In genomic region chr3:49428697-49429100, GRCh38 we compare ENCODE assay signal across 8 cellular contexts. TPM values are rescaled to one million over a fixed set of nuclear protein-coding genes. Genes with fewer than 3 reads are reported as not detected.
A peak's percentile ranks its signal among the peaks of the same experiment; 100 is the strongest.
DNase-seq lines count a peak whose midpoint lies in the region; ATAC-seq and TF ChIP-seq lines count a peak whose summit lies in the region.

No MANE protein-coding gene starts in this region.

- peaks cover 37% of the 10 kb centered on the region for H3K4me1 Mint-ChIP-seq in activated CD8-positive, alpha-beta T cell treated with anti-CD3 and anti-CD28 coated beads, Interleukin-2, amount 10 ng/mL, durations not matched to agents 7 days and 5 days (ENCODE audit: low read depth)
- H3K4me1 Mint-ChIP-seq in stimulated activated memory B cell treated with anti-CD40 and anti-IgM and Interleukin-4, amounts not matched to agents 10 μg/mL and 1 μg/mL and 100 μg/mL, for 72 hours: peaks cover 16% of the 10 kb centered on the region

- no peak for TF ChIP-seq CTCF in 22Rv1 (IDR thresholded peaks at IDR 0.05)

- peak overlapping the region; percentile 90 for H3K4me3 Mint-ChIP-seq in activated CD8-positive, alpha-beta T cell treated with anti-CD3 and anti-CD28 coated beads, Interleukin-2, amount 10 ng/mL, durations not matched to agents 7 days and 5 days
- H3K4me3 Mint-ChIP-seq in stimulated activated memory B cell treated with anti-CD40 and anti-IgM and Interleukin-4, amounts not matched to agents 10 μg/mL and 1 μg/mL and 100 μg/mL, for 72 hours: peak overlapping the region; percentile 99

- peaks cover 13% of the 10 kb centered on the region for H3K36me3 Mint-ChIP-seq in activated CD8-positive, alpha-beta T cell treated with anti-CD3 and anti-CD28 coated beads, Interleukin-2, amount 10 ng/mL, durations not matched to agents 7 days and 5 days (ENCODE audit: low read depth)
- peaks cover 7% of the 10 kb centered on the region for H3K36me3 Mint-ChIP-seq in stimulated activated memory B cell treated with anti-CD40 and anti-IgM and Interleukin-4, amounts not matched to agents 10 μg/mL and 1 μg/mL and 100 μg/mL, for 72 hours

- peak overlapping the region; percentile 91 for H3K27ac ChIP-seq in 22Rv1

- no peaks in the 10 kb centered on the region for H3K27me3 Mint-ChIP-seq in activated CD8-positive, alpha-beta T cell treated with anti-CD3 and anti-CD28 coated beads, Interleukin-2, amount 10 ng/mL, durations not matched to agents 7 days and 5 days (ENCODE audit: low read depth)
- no peaks in the 10 kb centered on the region for H3K27me3 Mint-ChIP-seq in stimulated activated memory B cell treated with anti-CD40 and anti-IgM and Interleukin-4, amounts not matched to agents 10 μg/mL and 1 μg/mL and 100 μg/mL, for 72 hours

- H3K9me3 Mint-ChIP-seq in activated CD8-positive, alpha-beta T cell treated with anti-CD3 and anti-CD28 coated beads, Interleukin-2, amount 10 ng/mL, durations not matched to agents 7 days and 5 days (ENCODE audit: insufficient read depth): no peaks in the 10 kb centered on the region
- no peaks in the 10 kb centered on the region for H3K9me3 Mint-ChIP-seq in stimulated activated memory B cell treated with anti-CD40 and anti-IgM and Interleukin-4, amounts not matched to agents 10 μg/mL and 1 μg/mL and 100 μg/mL, for 72 hours

- H3K4me3 ChIP-seq in iPS-11a (ENCODE audit: low read depth, low read length): peak overlapping the region; percentile 81

- H3K27ac Mint-ChIP-seq in activated CD8-positive, alpha-beta T cell treated with anti-CD3 and anti-CD28 coated beads, Interleukin-2, amount 10 ng/mL, durations not matched to agents 7 days and 5 days: peak overlapping the region; percentile 93
- peak overlapping the region; percentile 99 for H3K27ac Mint-ChIP-seq in stimulated activated memory B cell treated with anti-CD40 and anti-IgM and Interleukin-4, amounts not matched to agents 10 μg/mL and 1 μg/mL and 100 μg/mL, for 72 hours

- POLR2A ChIA-PET in activated CD8-positive, alpha-beta T cell treated with anti-CD3 and anti-CD28 coated beads, Interleukin-2, amount 10 ng/mL, durations not matched to agents 7 days and 5 days (lab: Charles Lee): interaction anchor here (0.7 to 8.3 kb wide), 8 partner anchors 14 to 88 kb away, joined by 3 to 107 read pairs (median 4); partner anchors contain the start of genes RHOA and TCTA

- ATAC-seq in GM21528 (IDR thresholded peaks at IDR 0.05; ENCODE audit: low FRiP score, unreplicated experiment) (peak; percentile 20), HG02981 (IDR thresholded peaks at IDR 0.05; ENCODE audit: unreplicated experiment) (no peak), HG02852 (IDR thresholded peaks at IDR 0.05; ENCODE audit: unreplicated experiment) (no peak)
- peak; percentile 6 for ATAC-seq in activated CD8-positive, alpha-beta T cell treated with anti-CD3 and anti-CD28 coated beads, Interleukin-2, amount 10 ng/mL, durations not matched to agents 7 days and 5 days
- ATAC-seq in stimulated activated memory B cell treated with anti-CD40 and anti-IgM and Interleukin-4, amounts not matched to agents 10 μg/mL and 1 μg/mL and 100 μg/mL, for 72 hours: no peak

- CTCF ChIA-PET in activated CD8-positive, alpha-beta T cell treated with anti-CD3 and anti-CD28 coated beads, Interleukin-2, amount 10 ng/mL, durations not matched to agents 7 days and 5 days (lab: Charles Lee): interaction anchor here (0.7 to 2.7 kb wide), 9 partner anchors 12 to 406 kb away, joined by 3 to 26 read pairs (median 5); partner anchors contain the start of genes NDUFAF3, TCTA and USP4

- no peak for DNase-seq in activated CD8-positive, alpha-beta T cell treated with anti-CD3 and anti-CD28 coated beads, Interleukin-2, amount 10 ng/mL, durations not matched to agents 7 days and 5 days
- no peak for DNase-seq in germinal center (ENCODE audit: low spot score)

RNA-seq across cellular contexts. Expression of gene NICN1, which starts 0.4 kb away (rescaled TPM):
- total RNA-seq in activated CD8-positive, alpha-beta T cell treated with anti-CD3 and anti-CD28 coated beads, Interleukin-2, amount 10 ng/mL, durations not matched to agents 7 days and 5 days: 10 to 100 TPM; 23.2 to 25.7 TPM

RNA-seq across cellular contexts. Expression of gene AMT, which starts 6.4 kb away (rescaled TPM):
- total RNA-seq in activated CD8-positive, alpha-beta T cell treated with anti-CD3 and anti-CD28 coated beads, Interleukin-2, amount 10 ng/mL, durations not matched to agents 7 days and 5 days: 1 to 10 TPM; 3.8 to 4.7 TPM

RNA-seq across cellular contexts. Expression of gene TCTA, which starts 16.5 kb away (rescaled TPM):
- 10 to 100 TPM; 19.6 to 25.2 TPM for total RNA-seq in activated CD8-positive, alpha-beta T cell treated with anti-CD3 and anti-CD28 coated beads, Interleukin-2, amount 10 ng/mL, durations not matched to agents 7 days and 5 days

RNA-seq across cellular contexts. Expression of gene RHOA, which starts 16.9 kb away (rescaled TPM):
- 100 to 1,000 TPM; 518 to 520 TPM for total RNA-seq in activated CD8-positive, alpha-beta T cell treated with anti-CD3 and anti-CD28 coated beads, Interleukin-2, amount 10 ng/mL, durations not matched to agents 7 days and 5 days

RNA-seq across cellular contexts. Expression of gene DAG1, which starts 41.4 kb away (rescaled TPM):
- 10 to 100 TPM; 18.8 to 19.7 TPM for total RNA-seq in activated CD8-positive, alpha-beta T cell treated with anti-CD3 and anti-CD28 coated beads, Interleukin-2, amount 10 ng/mL, durations not matched to agents 7 days and 5 days

Comparison
In these comparisons a context has a peak if more than half of its experiments do, and no peak if none do; other contexts are left out.
1. ATAC-seq: peak in GM21528 (single experiment) and activated CD8-positive, alpha-beta T cell treated with anti-CD3 and anti-CD28 coated beads, Interleukin-2, amount 10 ng/mL, durations not matched to agents 7 days and 5 days (single experiment); none in stimulated activated memory B cell treated with anti-CD40 and anti-IgM and Interleukin-4, amounts not matched to agents 10 μg/mL and 1 μg/mL and 100 μg/mL, for 72 hours (single experiment), HG02981 (single experiment) and HG02852 (single experiment).